ENCODE assay signal across 8 cellular contexts in genomic region chr11:9015677-9016076, GRCh38. TPM values are rescaled to one million over a fixed set of nuclear protein-coding genes. Genes with fewer than 3 reads are reported as not detected.
DNase-seq lines count a peak whose midpoint lies in the region; ATAC-seq and TF ChIP-seq lines count a peak whose summit lies in the region.

No MANE protein-coding gene starts in this region.

- H3K4me1 ChIP-seq in KMS-11 (ENCODE audit: low read depth, poor library complexity, severe bottlenecking) (no peaks in the 10 kb centered on the region), aorta (ENCODE audit: control insufficient read depth in 1 of 2, insufficient read depth in 2 of 2, low read length in 2 of 2) (no peaks in the 10 kb centered on the region)

- H2AFZ ChIP-seq in KMS-11 (ENCODE audit: low read depth), result no peak overlapping the region

- intact Hi-C loops in aorta (cut with DNase I), result loop anchor here (2.0 to 5.0 kb wide), 3 partner anchors 121 to 492 kb away; no protein-coding TSS in a partner anchor

- no peaks in the 10 kb centered on the region for H3K36me3 Mint-ChIP-seq in activated T-helper 17 cell treated with anti-CD3 and anti-CD28 coated beads, Interleukin-2, amount 50 U/mL, for 72 hours (ENCODE audit: low read depth)

- H4K20me1 ChIP-seq in KMS-11 (ENCODE audit: insufficient read depth), result no peaks in the 10 kb centered on the region

- H3K27me3 ChIP-seq in KMS-11 (ENCODE audit: insufficient read depth, low read depth) (no peaks in the 10 kb centered on the region), aorta (ENCODE audit: control insufficient read depth in 1 of 2, insufficient read depth in 2 of 2, low read length in 1 of 2) (peaks cover 0 to 2% of the 10 kb centered on the region in 2 donors)

- H3K4me3 Mint-ChIP-seq in activated T-helper 17 cell treated with anti-CD3 and anti-CD28 coated beads, Interleukin-2, amount 50 U/mL, for 72 hours, result no peak overlapping the region

- H3K4me3 ChIP-seq in KMS-11 (IDR thresholded peaks at IDR 0.05; ENCODE audit: insufficient read depth, low read depth, low read length), result no peak overlapping the region
- no peak overlapping the region for H3K4me3 ChIP-seq in foreskin fibroblast (ENCODE audit: low read depth in 1 of 2, low read length in 2 of 2)
- H3K4me3 ChIP-seq in aorta (ENCODE audit: low read length in 2 of 2), result no peak overlapping the region

- DNase-seq in CD1c-positive myeloid dendritic cell (ENCODE audit: extremely low spot score) (peak; percentile 71), RPMI7951 (ENCODE audit: low read depth) (peak; percentile 77), foreskin fibroblast (peak; percentile 53 to 82), occipital lobe (lab: John Stamatoyannopoulos, UW) (peak; percentile 51), aorta (peak in 1 of 2 donors; percentile 77)

- H3K36me3 ChIP-seq in KMS-11 (ENCODE audit: insufficient read depth) (no peaks in the 10 kb centered on the region), aorta (ENCODE audit: control insufficient read depth in 1 of 2, insufficient read depth in 2 of 2, low read length in 1 of 2) (no peaks in the 10 kb centered on the region)

- H3K79me2 ChIP-seq in KMS-11 (ENCODE audit: insufficient read depth, low read depth), result no peaks in the 10 kb centered on the region

- no peak overlapping the region for H3K4me2 ChIP-seq in KMS-11

- ATAC-seq in GM19397 (IDR thresholded peaks at IDR 0.05; ENCODE audit: unreplicated experiment), result peak; percentile 68
- ATAC-seq in activated T-helper 17 cell treated with anti-CD3 and anti-CD28 coated beads, Interleukin-2, amount 50 U/mL, for 72 hours (replicated peaks), result peak; percentile 89
- ATAC-seq in aorta (ENCODE audit: low FRiP score), result peak; percentile 74

- H3K4me1 Mint-ChIP-seq in activated T-helper 17 cell treated with anti-CD3 and anti-CD28 coated beads, Interleukin-2, amount 50 U/mL, for 72 hours, result peaks cover 15% of the 10 kb centered on the region

- H3K27me3 Mint-ChIP-seq in activated T-helper 17 cell treated with anti-CD3 and anti-CD28 coated beads, Interleukin-2, amount 50 U/mL, for 72 hours, result no peaks in the 10 kb centered on the region

- H3K9me3 Mint-ChIP-seq in activated T-helper 17 cell treated with anti-CD3 and anti-CD28 coated beads, Interleukin-2, amount 50 U/mL, for 72 hours, result no peaks in the 10 kb centered on the region

- no peak overlapping the region for H3K27ac ChIP-seq in KMS-11
- H3K27ac ChIP-seq in aorta (ENCODE audit: low read depth in 1 of 2, low read length in 2 of 2), result no peak overlapping the region

- WGBS in aorta, 2 donors, result 4% methylated on average over 4 of the region's 4 CpGs

- H3K9me3 ChIP-seq in aorta (ENCODE audit: control insufficient read depth, low read length), result no peaks in the 10 kb centered on the region

- H3K27ac Mint-ChIP-seq in activated T-helper 17 cell treated with anti-CD3 and anti-CD28 coated beads, Interleukin-2, amount 50 U/mL, for 72 hours, result no peak overlapping the region

- TF ChIP-seq CTCF in KMS-11 (conservative IDR thresholded peaks at IDR 0.05; ENCODE audit: low read depth, low read length) (peak; percentile 83), foreskin fibroblast (IDR thresholded peaks at IDR 0.05; ENCODE audit: low read depth, low read length) (peak; percentile 73)

- no peak overlapping the region for H3K9ac ChIP-seq in KMS-11

RNA-seq across cellular contexts. Expression of gene NRIP3, which starts 11.9 kb away (rescaled TPM):
- total RNA-seq in RPMI7951 (2014; rRNA removed; shearing (Covaris generic)), result 31.7 and 31.8 TPM in 2 replicates
- 1 to 10 TPM; 2.2 to 2.4 TPM for total RNA-seq in activated T-helper 17 cell treated with anti-CD3 and anti-CD28 coated beads, Interleukin-2, amount 50 U/mL, for 72 hours
- total RNA-seq in occipital lobe, result 17.9 TPM
- 1 to 10 TPM; 1.9 to 2.6 TPM for total RNA-seq in aorta
- polyA plus RNA-seq in aorta, result 1 to 10 TPM in 1 of 2 donors, under 1 TPM in 1; 0.63 to 1.3 TPM

RNA-seq across cellular contexts. Expression of gene TMEM9B, which starts 51.4 kb away (rescaled TPM):
- total RNA-seq in RPMI7951 (2014; rRNA removed; shearing (Covaris generic)), result 38.4 and 40.6 TPM in 2 replicates
- total RNA-seq in activated T-helper 17 cell treated with anti-CD3 and anti-CD28 coated beads, Interleukin-2, amount 50 U/mL, for 72 hours, result 10 to 100 TPM; 15.0 to 24.3 TPM
- total RNA-seq in occipital lobe, result 62.9 TPM
- 10 to 100 TPM; 23.6 to 26.0 TPM for total RNA-seq in aorta
- 10 to 100 TPM; 20.8 to 28.7 TPM for polyA plus RNA-seq in aorta
